Comparison of ENCODE assay signal across 33 cellular contexts in genomic region chr20:62758226-62758912, GRCh38. TPM values are rescaled to one million over a fixed set of nuclear protein-coding genes. Genes with fewer than 3 reads are reported as not detected.
"Had no signal": no experiment of that assay in that cellular context is flagged by ENCODE, and none has a peak within 500 bp of the region (broad histone marks: within the 10 kb centered on the region; RNA-seq: fewer than 3 reads in every experiment).

No MANE protein-coding gene starts in this region.

- H3K27ac ChIP-seq: colonic mucosa, epithelial cell of prostate, esophagus squamous epithelium, parathyroid adenoma, sigmoid colon, uterus had no signal

- H3K4me3 ChIP-seq: colonic mucosa, esophagus squamous epithelium, lung, sigmoid colon, uterus had no signal

- H3K27ac Mint-ChIP-seq: activated naive CD8-positive, alpha-beta T cell; stimulated activated memory B cell treated with anti-CD40 and anti-IgM and Interleukin-4, amounts not matched to agents 10 μg/mL and 1 μg/mL and 100 μg/mL, for 72 hours; stimulated activated naive CD8-positive, alpha-beta T cell treated with anti-CD3 and anti-CD28 coated beads, Interleukin-15, amount 100 ng/mL, for 72 hours; type B pancreatic cell had no signal

- H3K36me3 Mint-ChIP-seq: activated naive CD8-positive, alpha-beta T cell; stimulated activated memory B cell treated with anti-CD40 and anti-IgM and Interleukin-4, amounts not matched to agents 10 μg/mL and 1 μg/mL and 100 μg/mL, for 72 hours; type B pancreatic cell had no signal

- H3K9me3 Mint-ChIP-seq: stimulated activated memory B cell treated with anti-CD40 and anti-IgM and Interleukin-4, amounts not matched to agents 10 μg/mL and 1 μg/mL and 100 μg/mL, for 72 hours; stimulated activated naive CD8-positive, alpha-beta T cell treated with anti-CD3 and anti-CD28 coated beads, Interleukin-15, amount 100 ng/mL, for 72 hours had no signal

- H3K27me3 ChIP-seq: colonic mucosa, sigmoid colon, uterus had no signal

- H3K9ac ChIP-seq: parathyroid adenoma had no signal

- DNase-seq: activated CD4-positive, alpha-beta T cell treated with anti-CD3 and anti-CD28 coated beads for 4 hours; activated CD4-positive, alpha-beta T cell treated with anti-CD3 and anti-CD28 coated beads, Interleukin-2, amount 50 U/mL, for 4 hours; activated CD4-positive, CD25-positive, alpha-beta regulatory T cell; activated effector memory CD4-positive, alpha-beta T cell treated with Interleukin-2 at 50 U/mL for 16 hours; activated naive CD4-positive, alpha-beta T cell treated with Interleukin-2 at 50 U/mL for 16 hours; activated T-cell treated with anti-CD3 and anti-CD28 coated beads for 4 hours; anterior cingulate cortex; colonic mucosa; effector CD8-positive, alpha-beta T cell; esophagus squamous epithelium; foreskin melanocyte; hippocampal formation; mesendoderm; nephron progenitor cell; nucleus accumbens; sigmoid colon; small intestine; stimulated activated CD4-positive, alpha-beta T cell treated with anti-CD3 and anti-CD28 coated beads, Interleukin-1b, Interleukin-23, amount 100 ng/mL, for 48 hours; stimulated activated CD4-positive, alpha-beta T cell treated with anti-CD3 and anti-CD28 coated beads, Interleukin-4, amount 100 ng/mL, for 4 hours; stimulated activated CD8-positive, alpha-beta memory T cell treated with anti-CD3 and anti-CD28 coated beads, Interleukin-4, amount 100 ng/mL, for 48 hours; stimulated activated naive CD8-positive, alpha-beta T cell treated with anti-CD3 and anti-CD28 coated beads, Interleukin-15, amount 100 ng/mL, for 72 hours; substantia nigra; uterus had no signal

- H3K4me1 ChIP-seq: colonic mucosa, parathyroid adenoma, uterus had no signal

- H3K4me1 Mint-ChIP-seq: stimulated activated memory B cell treated with anti-CD40 and anti-IgM and Interleukin-4, amounts not matched to agents 10 μg/mL and 1 μg/mL and 100 μg/mL, for 72 hours; stimulated activated naive CD8-positive, alpha-beta T cell treated with anti-CD3 and anti-CD28 coated beads, Interleukin-15, amount 100 ng/mL, for 72 hours had no signal

- H3K36me3 ChIP-seq: colonic mucosa, esophagus squamous epithelium, uterus had no signal

- FAIRE-seq: bronchial epithelial cell, endometrium, keratinocyte, small intestine had no signal

- H3K27me3 Mint-ChIP-seq: activated naive CD8-positive, alpha-beta T cell had no signal

- H3K9me3 ChIP-seq: colonic mucosa, esophagus squamous epithelium, sigmoid colon, uterus had no signal

- ATAC-seq: stimulated activated memory B cell treated with anti-CD40 and anti-IgM and Interleukin-4, amounts not matched to agents 10 μg/mL and 1 μg/mL and 100 μg/mL, for 72 hours; stimulated activated naive CD8-positive, alpha-beta T cell treated with anti-CD3 and anti-CD28 coated beads, Interleukin-15, amount 100 ng/mL, for 72 hours had no signal

- H3K4me3 Mint-ChIP-seq: activated naive CD8-positive, alpha-beta T cell; nephron progenitor cell; stimulated activated memory B cell treated with anti-CD40 and anti-IgM and Interleukin-4, amounts not matched to agents 10 μg/mL and 1 μg/mL and 100 μg/mL, for 72 hours; stimulated activated naive CD8-positive, alpha-beta T cell treated with anti-CD3 and anti-CD28 coated beads, Interleukin-15, amount 100 ng/mL, for 72 hours; type B pancreatic cell had no signal

- H2AFZ ChIP-seq: parathyroid adenoma had no signal

- H3K79me2 ChIP-seq: parathyroid adenoma had no signal

RNA-seq across cellular contexts. Expression of gene NTSR1, which starts 49.7 kb away (rescaled TPM):
- total RNA-seq: bronchial epithelial cell; T-helper 1 cell treated with Interleukin-12 subunit alpha and Interleukin-12 subunit beta and Interleukin-4 antibody, amounts not matched to agents 30 ng/mL and 1 ng/mL, for 36 hours; uterus had no signal

RNA-seq across cellular contexts. Expression of gene COL9A3, which starts 58.5 kb away (rescaled TPM):
- total RNA-seq: bronchial epithelial cell had no signal
